ENCODE assay signal across 8 cellular contexts in the genomic region with DNA sequence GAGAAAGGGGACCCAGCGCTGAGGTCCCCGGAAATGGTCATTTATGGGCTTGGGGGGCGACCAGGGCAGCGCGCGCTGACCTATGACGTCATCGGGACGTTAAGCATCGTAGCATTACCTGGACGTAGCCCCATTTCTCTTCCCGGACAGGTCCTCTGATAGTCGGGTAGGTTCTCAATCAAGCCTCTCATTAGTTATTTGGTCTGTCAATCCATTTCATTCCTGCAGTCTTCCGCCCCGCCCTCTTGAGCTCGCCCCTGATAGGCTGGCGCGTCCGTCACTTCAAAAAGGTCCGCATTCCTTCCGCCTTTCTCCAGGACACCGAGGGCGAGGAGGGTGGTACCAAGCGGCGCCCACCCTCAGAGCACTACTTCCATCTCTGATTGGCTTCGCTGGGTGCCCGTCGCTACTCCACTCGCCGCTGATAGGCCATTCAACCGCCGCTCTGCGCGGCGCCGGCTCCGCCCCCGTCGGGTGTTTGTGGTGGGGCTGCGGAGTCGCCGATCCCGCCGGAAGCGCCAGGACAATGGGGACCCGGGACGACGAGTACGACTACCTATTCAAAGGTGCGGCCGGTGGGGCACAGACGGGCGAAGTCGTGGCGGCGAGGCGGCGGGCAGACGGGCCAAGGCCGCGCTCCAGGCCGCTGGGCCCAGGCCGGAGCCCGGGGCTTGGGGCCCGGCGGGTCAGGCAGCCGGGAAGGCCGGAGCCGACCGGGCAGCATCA. TPM values are rescaled to one million over a fixed set of nuclear protein-coding genes. Genes with fewer than 3 reads are reported as not detected.
DNase-seq lines count a peak whose midpoint lies in the region; ATAC-seq, FAIRE-seq and TF ChIP-seq lines count a peak whose summit lies in the region.

A gene (plus strand): TSS at position 470 of the 726 bp plus-strand sequence. CDS start 57 bp downstream, at position 527.

- ATAC-seq in GM18907 (IDR thresholded peaks at IDR 0.05; ENCODE audit: unreplicated experiment) (peak; percentile 94), HG03159 (IDR thresholded peaks at IDR 0.05; ENCODE audit: unreplicated experiment) (peak; percentile 93)

- H3K36me3 ChIP-seq in bronchial epithelial cell (ENCODE audit: control insufficient read depth, insufficient read depth, low read length) (peaks cover 3% of the 10 kb centered on the region), iPS-20b (ENCODE audit: insufficient read depth, low read depth, low read length) (no peaks in the 10 kb centered on the region)

- CTCF ChIA-PET in AG04449 (lab: Yijun Ruan, JAX) = interaction anchor here (0.7 to 7.4 kb wide), 4 partner anchors 9 to 36 kb away, joined by 3 to 121 read pairs (median 4); a partner anchor contains a TSS

- H3K4me3 ChIP-seq in AG04449 (ENCODE audit: low read depth, low read length) = peak within 1 kb of the TSS; percentile 75
- H3K4me3 ChIP-seq in WI38 (ENCODE audit: low read depth, low read length) = peak within 1 kb of the TSS; percentile 68
- peak within 1 kb of the TSS; percentile 74 for H3K4me3 ChIP-seq in bronchial epithelial cell (ENCODE audit: low read depth, low read length)
- H3K4me3 ChIP-seq in iPS-20b (ENCODE audit: low read length) = peak within 1 kb of the TSS; percentile 86
- H3K4me3 ChIP-seq in skin epidermis = peak within 1 kb of the TSS; percentile 69 to 99 (median 81)

- H3K27ac ChIP-seq in iPS-20b (ENCODE audit: low read length) = peak within 1 kb of the TSS; percentile 99
- H3K27ac ChIP-seq in skin epidermis = peak within 1 kb of the TSS; percentile 96 to 100 (median 100)

- no peaks in the 10 kb centered on the region; the same call in 1 of the 2 replicates for H3K4me1 ChIP-seq in iPS-20b (ENCODE audit: insufficient read depth, low read length)

- no peak for TF ChIP-seq CTCF in AG04449 (IDR thresholded peaks at IDR 0.05; ENCODE audit: insufficient read depth, low read length, missing control alignments)
- TF ChIP-seq CTCF in WI38 (IDR thresholded peaks at IDR 0.05; ENCODE audit: low read depth, low read length) = no peak
- no peak for TF ChIP-seq CTCF in bronchial epithelial cell (IDR thresholded peaks at IDR 0.05; ENCODE audit: insufficient read depth, low read length, severe bottlenecking)

- DNase-seq in AG04449 (ENCODE audit: low read depth, low spot score) (peak; percentile 99), NCI-H2227 treated with DMSO at 0.1 percent for 48 hours (lab: John Stamatoyannopoulos, UW) (peak; percentile 97), bronchial epithelial cell (ENCODE audit: low read depth) (peak; percentile 99)

- H3K9ac ChIP-seq in iPS-20b (ENCODE audit: low read depth, low read length) = peak within 1 kb of the TSS; percentile 99

- POLR2A ChIA-PET in AG04449 (lab: Yijun Ruan, JAX) = interaction anchor here (1.0 to 1.5 kb wide), 6 partner anchors 20 to 68 kb away, joined by 3 to 6 read pairs (median 4); a partner anchor contains a TSS

- H3K9me3 ChIP-seq in iPS-20b (ENCODE audit: insufficient read depth, low read depth, low read length) = no peaks in the 10 kb centered on the region

- H3K27me3 ChIP-seq in bronchial epithelial cell (ENCODE audit: control insufficient read depth, insufficient read depth, low read length) (no peaks in the 10 kb centered on the region), iPS-20b (ENCODE audit: insufficient read depth, low read length) (no peaks in the 10 kb centered on the region)

- peak; percentile 97 for FAIRE-seq in bronchial epithelial cell (lab: Jason Lieb, UNC)

RNA-seq across cellular contexts. Expression of the gene that starts here (rescaled TPM):
- total RNA-seq in bronchial epithelial cell = 21.1 and 50.4 TPM in 2 replicates

Comparison
In these comparisons a context has a peak if more than half of its experiments do, and no peak if none do; other contexts are left out.
1. Peak in every context shown above with its lines: DNase-seq, ATAC-seq, H3K4me3 ChIP-seq and H3K27ac ChIP-seq.